In genomic region chr6:3294921-3295871, GRCh38 we compare ENCODE assay signal across 10 cellular contexts. TPM values are rescaled to one million over a fixed set of nuclear protein-coding genes. Genes with fewer than 3 reads are reported as not detected.
DNase-seq lines count a peak whose midpoint lies in the region; ATAC-seq and TF ChIP-seq lines count a peak whose summit lies in the region.
"Had no signal": no experiment of that assay in that cellular context is flagged by ENCODE, and none has a peak within 500 bp of the region (broad histone marks: within the 10 kb centered on the region; RNA-seq: fewer than 3 reads in every experiment).

No MANE protein-coding gene starts in this region.

- no peak for TF ChIP-seq CTCF in suprapubic skin (IDR thresholded peaks at IDR 0.05)
- no peak for TF ChIP-seq CTCF in mesothelial cell of epicardium (IDR thresholded peaks at IDR 0.05; ENCODE audit: unreplicated experiment)

- no peaks in the 10 kb centered on the region for H3K27me3 Mint-ChIP-seq in activated naive CD8-positive, alpha-beta T cell treated with anti-CD3 and anti-CD28 coated beads, Interleukin-2, amount 10 ng/mL, durations not matched to agents 7 days and 5 days
- H3K27me3 Mint-ChIP-seq in activated naive CD8-positive, alpha-beta T cell treated with anti-CD3 and anti-CD28 coated beads, Interleukin-2, amount 50 U/mL, for 24 hours, result no peaks in the 10 kb centered on the region
- no peaks in the 10 kb centered on the region for H3K27me3 Mint-ChIP-seq in mesothelial cell of epicardium (ENCODE audit: low read depth)

- peaks cover 40% of the 10 kb centered on the region for H3K36me3 ChIP-seq in suprapubic skin
- H3K36me3 ChIP-seq: BLaER1 treated with 17β-estradiol and CSF1 and Interleukin-3, amounts not matched to agents 10 nM and 100 nM had no signal

- WGBS in suprapubic skin, result 86% methylated on average over 29 of the region's 29 CpGs

- no peak for TF ChIP-seq POLR2A in suprapubic skin (IDR thresholded peaks at IDR 0.05)

- TF ChIP-seq EP300 in suprapubic skin (IDR thresholded peaks at IDR 0.05), result no peak

- DNase-seq in activated naive CD8-positive, alpha-beta T cell treated with anti-CD3 and anti-CD28 coated beads, Interleukin-2, amount 10 ng/mL, durations not matched to agents 7 days and 5 days, result peak; percentile 12
- DNase-seq in activated naive CD8-positive, alpha-beta T cell treated with anti-CD3 and anti-CD28 coated beads, Interleukin-2, amount 50 U/mL, for 24 hours, result no peak
- DNase-seq in SW480 (ENCODE audit: low spot score), result peak; percentile 24
- DNase-seq in suprapubic skin (ENCODE audit: low spot score in 2 of 2), result peak; percentile 39 to 70
- no peak for DNase-seq in GM19240 (ENCODE audit: insufficient read length, low spot score)
- DNase-seq in mesothelial cell of epicardium (ENCODE audit: low spot score in 2 of 2, unreplicated experiment in 2 of 2), result no peak
- DNase-seq: NCI-H446 treated with DMSO at 0.1 percent for 48 hours had no signal

- H3K27ac Mint-ChIP-seq in activated naive CD8-positive, alpha-beta T cell treated with anti-CD3 and anti-CD28 coated beads, Interleukin-2, amount 10 ng/mL, durations not matched to agents 7 days and 5 days, result no peak overlapping the region
- H3K27ac Mint-ChIP-seq in activated naive CD8-positive, alpha-beta T cell treated with anti-CD3 and anti-CD28 coated beads, Interleukin-2, amount 50 U/mL, for 24 hours, result no peak overlapping the region
- no peak overlapping the region for H3K27ac Mint-ChIP-seq in mesothelial cell of epicardium

- H3K27ac ChIP-seq in layer of hippocampus (ENCODE audit: low read depth, low read length) (peak overlapping the region; percentile 4), suprapubic skin (no peak overlapping the region)
- H3K27ac ChIP-seq: BLaER1 treated with 17β-estradiol and CSF1 and Interleukin-3, amounts not matched to agents 10 nM and 100 nM had no signal

- POLR2A ChIA-PET in activated naive CD8-positive, alpha-beta T cell treated with anti-CD3 and anti-CD28 coated beads, Interleukin-2, amount 10 ng/mL, durations not matched to agents 7 days and 5 days (lab: Charles Lee), result no interaction called here

- no peaks in the 10 kb centered on the region for H3K9me3 ChIP-seq in suprapubic skin
- H3K9me3 ChIP-seq: BLaER1 treated with 17β-estradiol and CSF1 and Interleukin-3, amounts not matched to agents 10 nM and 100 nM had no signal

- H3K36me3 Mint-ChIP-seq in activated naive CD8-positive, alpha-beta T cell treated with anti-CD3 and anti-CD28 coated beads, Interleukin-2, amount 10 ng/mL, durations not matched to agents 7 days and 5 days, result no peaks in the 10 kb centered on the region
- no peaks in the 10 kb centered on the region for H3K36me3 Mint-ChIP-seq in activated naive CD8-positive, alpha-beta T cell treated with anti-CD3 and anti-CD28 coated beads, Interleukin-2, amount 50 U/mL, for 24 hours (ENCODE audit: low read depth)
- peaks cover 4% of the 10 kb centered on the region for H3K36me3 Mint-ChIP-seq in mesothelial cell of epicardium

- H3K9me3 Mint-ChIP-seq in activated naive CD8-positive, alpha-beta T cell treated with anti-CD3 and anti-CD28 coated beads, Interleukin-2, amount 10 ng/mL, durations not matched to agents 7 days and 5 days, result no peaks in the 10 kb centered on the region
- H3K9me3 Mint-ChIP-seq in activated naive CD8-positive, alpha-beta T cell treated with anti-CD3 and anti-CD28 coated beads, Interleukin-2, amount 50 U/mL, for 24 hours, result no peaks in the 10 kb centered on the region
- no peaks in the 10 kb centered on the region for H3K9me3 Mint-ChIP-seq in mesothelial cell of epicardium

- no peak for ATAC-seq in activated naive CD8-positive, alpha-beta T cell treated with anti-CD3 and anti-CD28 coated beads, Interleukin-2, amount 10 ng/mL, durations not matched to agents 7 days and 5 days (ENCODE audit: low read depth)
- ATAC-seq in activated naive CD8-positive, alpha-beta T cell treated with anti-CD3 and anti-CD28 coated beads, Interleukin-2, amount 50 U/mL, for 24 hours, result no peak
- ATAC-seq in activated CD4-positive, CD25-positive, alpha-beta regulatory T cell treated with anti-CD3 and anti-CD28 coated beads, Interleukin-2, amount 50 U/mL, for 24 hours, result no peak

- H3K27me3 ChIP-seq in layer of hippocampus (ENCODE audit: control insufficient read depth, insufficient read depth, low read length) (no peaks in the 10 kb centered on the region), suprapubic skin (no peaks in the 10 kb centered on the region)
- H3K27me3 ChIP-seq: BLaER1 treated with 17β-estradiol and CSF1 and Interleukin-3, amounts not matched to agents 10 nM and 100 nM had no signal

- no peak overlapping the region for H3K4me3 ChIP-seq in suprapubic skin
- H3K4me3 ChIP-seq: BLaER1 treated with 17β-estradiol and CSF1 and Interleukin-3, amounts not matched to agents 10 nM and 100 nM had no signal

- H3K4me1 ChIP-seq in suprapubic skin, result no peaks in the 10 kb centered on the region

- no peaks in the 10 kb centered on the region for H3K4me1 Mint-ChIP-seq in activated naive CD8-positive, alpha-beta T cell treated with anti-CD3 and anti-CD28 coated beads, Interleukin-2, amount 10 ng/mL, durations not matched to agents 7 days and 5 days
- H3K4me1 Mint-ChIP-seq in activated naive CD8-positive, alpha-beta T cell treated with anti-CD3 and anti-CD28 coated beads, Interleukin-2, amount 50 U/mL, for 24 hours, result no peaks in the 10 kb centered on the region
- H3K4me1 Mint-ChIP-seq in mesothelial cell of epicardium, result no peaks in the 10 kb centered on the region

- no peak overlapping the region for H3K4me3 Mint-ChIP-seq in activated naive CD8-positive, alpha-beta T cell treated with anti-CD3 and anti-CD28 coated beads, Interleukin-2, amount 10 ng/mL, durations not matched to agents 7 days and 5 days
- H3K4me3 Mint-ChIP-seq in activated naive CD8-positive, alpha-beta T cell treated with anti-CD3 and anti-CD28 coated beads, Interleukin-2, amount 50 U/mL, for 24 hours, result no peak overlapping the region
- H3K4me3 Mint-ChIP-seq in mesothelial cell of epicardium, result no peak overlapping the region

RNA-seq across cellular contexts. Expression of gene PSMG4, which starts 36.4 kb away (rescaled TPM):
- total RNA-seq in activated naive CD8-positive, alpha-beta T cell treated with anti-CD3 and anti-CD28 coated beads, Interleukin-2, amount 10 ng/mL, durations not matched to agents 7 days and 5 days, result 10 to 100 TPM; 26.8 to 29.1 TPM
- total RNA-seq in suprapubic skin, result 10 to 100 TPM; 11.4 to 32.6 (median 21.1) TPM
- total RNA-seq in mesothelial cell of epicardium, result 26.1 to 27.8 TPM (median 26.6 TPM) in 3 replicates

Comparison
In these comparisons a context has a peak if more than half of its experiments do, and no peak if none do; other contexts are left out.
1. DNase-seq: peak in activated naive CD8-positive, alpha-beta T cell treated with anti-CD3 and anti-CD28 coated beads, Interleukin-2, amount 10 ng/mL, durations not matched to agents 7 days and 5 days (single experiment), SW480 (single experiment) and suprapubic skin (2 of 2); none in activated naive CD8-positive, alpha-beta T cell treated with anti-CD3 and anti-CD28 coated beads, Interleukin-2, amount 50 U/mL, for 24 hours (single experiment), GM19240 (single experiment) and mesothelial cell of epicardium (0 of 2).